In genomic region chr15:74543043-74543422, GRCh38 we compare ENCODE assay signal across 12 cellular contexts. TPM values are rescaled to one million over a fixed set of nuclear protein-coding genes. Genes with fewer than 3 reads are reported as not detected.
DNase-seq lines count a peak whose midpoint lies in the region; ATAC-seq, FAIRE-seq and TF ChIP-seq lines count a peak whose summit lies in the region.
"Had no signal": no experiment of that assay in that cellular context is flagged by ENCODE, and none has a peak within 500 bp of the region (broad histone marks: within the 10 kb centered on the region; RNA-seq: fewer than 3 reads in every experiment).

No MANE protein-coding gene starts in this region.

- no peak for ATAC-seq in GM21515 (IDR thresholded peaks at IDR 0.05; ENCODE audit: unreplicated experiment)

- no peak for TF ChIP-seq CTCF in Caco-2 (IDR thresholded peaks at IDR 0.05; ENCODE audit: insufficient read depth in 1 of 2, low read depth in 1 of 2, low read length in 1 of 2, severe bottlenecking in 1 of 2, unreplicated experiment in 1 of 2)
- no peak for TF ChIP-seq CTCF in HEK293 (tag by site-specific recombination; IDR thresholded peaks at IDR 0.05)
- TF ChIP-seq CTCF in mesothelial cell of epicardium (IDR thresholded peaks at IDR 0.05; ENCODE audit: unreplicated experiment), result no peak

- no peaks in the 10 kb centered on the region for H3K36me3 ChIP-seq in Caco-2 (ENCODE audit: control insufficient read depth, insufficient read depth, low read length)
- peaks cover 9 to 24% of the 10 kb centered on the region in 2 experiments; a peak in 2 of 3 replicates for H3K36me3 ChIP-seq in HEK293 (ENCODE audit: control insufficient read depth in 2 of 2, insufficient read depth in 1 of 2, low read length in 2 of 2)
- H3K36me3 ChIP-seq: ovary had no signal

- BruUV-seq in Caco-2 (replicated peaks; lab: Mats Ljungman, UMichigan), result no TSS peak

- H3K4me3 ChIP-seq in Caco-2 (ENCODE audit: low read depth, low read length) (no peak overlapping the region), HEK293 (ENCODE audit: low read depth, low read length) (no peak overlapping the region)
- H3K4me3 ChIP-seq: ovary had no signal

- H3K4me1 ChIP-seq in Caco-2 (peaks cover 12% of the 10 kb centered on the region), HEK293 (ENCODE audit: control insufficient read depth, insufficient read depth, low read length) (peaks cover 34% of the 10 kb centered on the region)

- H3K27ac Mint-ChIP-seq in Caco-2 (ENCODE audit: unreplicated experiment), result peak overlapping the region; percentile 12
- no peak overlapping the region for H3K27ac Mint-ChIP-seq in activated naive CD8-positive, alpha-beta T cell treated with anti-CD3 and anti-CD28 coated beads for 36 hours
- H3K27ac Mint-ChIP-seq in mesothelial cell of epicardium, result no peak overlapping the region
- H3K27ac Mint-ChIP-seq: HFFc6 had no signal

- H3K9me3 Mint-ChIP-seq in Caco-2 (ENCODE audit: unreplicated experiment), result no peaks in the 10 kb centered on the region
- no peaks in the 10 kb centered on the region for H3K9me3 Mint-ChIP-seq in activated naive CD8-positive, alpha-beta T cell treated with anti-CD3 and anti-CD28 coated beads for 36 hours
- H3K9me3 Mint-ChIP-seq in mesothelial cell of epicardium, result no peaks in the 10 kb centered on the region
- H3K9me3 Mint-ChIP-seq: HFFc6 had no signal

- no peaks in the 10 kb centered on the region for H3K27me3 Mint-ChIP-seq in Caco-2 (ENCODE audit: insufficient read depth, unreplicated experiment)
- H3K27me3 Mint-ChIP-seq in activated naive CD8-positive, alpha-beta T cell treated with anti-CD3 and anti-CD28 coated beads for 36 hours, result no peaks in the 10 kb centered on the region
- H3K27me3 Mint-ChIP-seq in mesothelial cell of epicardium (ENCODE audit: low read depth), result peaks cover 15% of the 10 kb centered on the region

- no peaks in the 10 kb centered on the region for H3K27me3 ChIP-seq in Caco-2 (replicated peaks; ENCODE audit: control insufficient read depth, insufficient read depth, low read length)
- H3K27me3 ChIP-seq: ovary had no signal

- H3K9me3 ChIP-seq in Caco-2, result no peaks in the 10 kb centered on the region
- H3K9me3 ChIP-seq in HEK293 (ENCODE audit: control insufficient read depth, insufficient read depth, low read depth, low read length), result no peaks in the 10 kb centered on the region
- H3K9me3 ChIP-seq: ovary had no signal

- DNase-seq in Caco-2 (no peak), mesothelial cell of epicardium (ENCODE audit: low spot score in 2 of 2, unreplicated experiment in 2 of 2) (no peak), NCI-H226 (no peak), urothelium cell line (ENCODE audit: low spot score) (no peak), cerebellum (ENCODE audit: low spot score) (no peak)
- DNase-seq in activated naive CD8-positive, alpha-beta T cell treated with anti-CD3 and anti-CD28 coated beads for 36 hours, result no peak
- DNase-seq: HFFc6, NCI-H345, ovary had no signal

- H3K4me1 Mint-ChIP-seq in Caco-2 (ENCODE audit: low read depth, unreplicated experiment), result peaks cover 13% of the 10 kb centered on the region
- H3K4me1 Mint-ChIP-seq in activated naive CD8-positive, alpha-beta T cell treated with anti-CD3 and anti-CD28 coated beads for 36 hours, result peaks cover 57% of the 10 kb centered on the region
- H3K4me1 Mint-ChIP-seq in mesothelial cell of epicardium, result peaks cover 56% of the 10 kb centered on the region

- H3K36me3 Mint-ChIP-seq in Caco-2 (ENCODE audit: insufficient read depth, unreplicated experiment) (peaks cover 34% of the 10 kb centered on the region), mesothelial cell of epicardium (peaks cover 2% of the 10 kb centered on the region)
- peaks cover 41% of the 10 kb centered on the region for H3K36me3 Mint-ChIP-seq in activated naive CD8-positive, alpha-beta T cell treated with anti-CD3 and anti-CD28 coated beads for 36 hours

- H3K27ac ChIP-seq in HEK293 (ENCODE audit: extremely low read depth, low read depth, low read length), result no peak overlapping the region; the same call in 1 of the 2 replicates
- H3K27ac ChIP-seq: ovary had no signal

- H3K4me3 Mint-ChIP-seq in Caco-2 (ENCODE audit: unreplicated experiment), result peak overlapping the region; percentile 87
- peak overlapping the region; percentile 90 for H3K4me3 Mint-ChIP-seq in activated naive CD8-positive, alpha-beta T cell treated with anti-CD3 and anti-CD28 coated beads for 36 hours
- peak overlapping the region; percentile 88 for H3K4me3 Mint-ChIP-seq in mesothelial cell of epicardium

- POLR2A ChIA-PET in Caco-2 (lab: Charles Lee) (no interaction called here), HEK293 (lab: Yijun Ruan, JAX) (interaction anchor here (3.6 kb wide), 1 partner anchor 72 kb away, joined by 53 read pairs; the partner anchor contains the start of gene CLK3)

- intact Hi-C loops in Caco-2 (cut with micrococcal nuclease; ENCODE audit: unreplicated experiment), result loop anchor here (1.0 to 5.0 kb wide), 3 partner anchors 69 to 169 kb away; no protein-coding TSS in a partner anchor

- CTCF ChIA-PET in Caco-2 (lab: Charles Lee) (no interaction called here), HEK293 (lab: Yijun Ruan, JAX) (interaction anchor here (1.5 kb wide), 1 partner anchor 28 kb away, joined by 3 read pairs; no protein-coding TSS in a partner anchor)

- no peak for FAIRE-seq in urothelium cell line (lab: Jason Lieb, UNC)
- FAIRE-seq: TTC549 had no signal

TF ChIP-seq in HEK293, 187 proteins besides CTCF, POLR2A, EP300 and RAD21:
- TF ChIP-seq RBAK (tag by site-specific recombination; IDR thresholded peaks at IDR 0.05) (no peak), ZNF513 (tag by site-specific recombination; IDR thresholded peaks at IDR 0.05) (no peak), ZNF518A (tag by site-specific recombination; conservative IDR thresholded peaks at IDR 0.05; ENCODE audit: low read depth) (0 out of 2 replicates have a peak, but pooled peaks have one; percentile 8), TCF7L2 (IDR thresholded peaks at IDR 0.05; ENCODE audit: borderline replicate concordance, low read depth, low read length) (0 out of 2 replicates have a peak, but pooled peaks have one; percentile 48), WT1 (tag by site-specific recombination; IDR thresholded peaks at IDR 0.05) (peak; percentile 89), ZNF157 (tag by site-specific recombination; IDR thresholded peaks at IDR 0.05) (no peak), SCRT2 (tag by site-specific recombination; IDR thresholded peaks at IDR 0.05) (no peak), ZBTB17 (tag by site-specific recombination; IDR thresholded peaks at IDR 0.05) (peak; percentile 73; the same call in 1 of the 2 replicates)
TF ChIP-seq in HEK293: peak in this region for 4.

RNA-seq across cellular contexts. Expression of gene ARID3B, which starts 2.0 kb away (rescaled TPM):
- total RNA-seq in Caco-2 (2022), result 36.1 and 37.0 TPM in 2 replicates
- 10 to 100 TPM; 23.4 to 23.5 TPM for total RNA-seq in activated naive CD8-positive, alpha-beta T cell treated with anti-CD3 and anti-CD28 coated beads for 36 hours
- total RNA-seq in mesothelial cell of epicardium, result 18.0 to 22.1 TPM (median 19.6 TPM) in 3 replicates
- 9.6 TPM for total RNA-seq in cerebellum
